In genomic region chr11:93633835-93634234, GRCh38 we compare ENCODE assay signal across 32 cellular contexts.
"Had no signal": no experiment of that assay in that cellular context is flagged by ENCODE, and none has a peak within 500 bp of the region (broad histone marks: within the 10 kb centered on the region; RNA-seq: fewer than 3 reads in every experiment).

No MANE protein-coding gene starts in this region.

- H3K27ac ChIP-seq: adrenal gland, body of pancreas, esophagus muscularis mucosa, foreskin keratinocyte, gastrocnemius medialis, heart left ventricle had no signal

- H3K27me3 ChIP-seq: adrenal gland, body of pancreas, esophagus muscularis mucosa, gastrocnemius medialis had no signal

- DNase-seq: activated CD4-positive, alpha-beta memory T cell treated with anti-CD3 and anti-CD28 coated beads for 36 hours; activated CD4-positive, alpha-beta T cell treated with anti-CD3 and anti-CD28 coated beads for 36 hours; activated CD4-positive, alpha-beta T cell treated with anti-CD3 and anti-CD28 coated beads, Interleukin-2, amount 10 ng/mL, durations not matched to agents 24 days and 14 days; activated CD4-positive, CD25-positive, alpha-beta regulatory T cell; activated CD4-positive, CD25-positive, alpha-beta regulatory T cell treated with anti-CD3 and anti-CD28 coated beads, Interleukin-2, amount 50 U/mL, for 72 hours; activated CD8-positive, alpha-beta memory T cell treated with anti-CD3 and anti-CD28 coated beads, Interleukin-2, amount 10 ng/mL, durations not matched to agents 7 days and 5 days; activated CD8-positive, alpha-beta memory T cell treated with anti-CD3 and anti-CD28 coated beads, Interleukin-2, amount 50 U/mL, for 4 hours; activated CD8-positive, alpha-beta T cell treated with anti-CD3 and anti-CD28 coated beads, Interleukin-2, amount 10 ng/mL, durations not matched to agents 7 days and 5 days; activated effector memory CD4-positive, alpha-beta T cell treated with anti-CD3 and anti-CD28 coated beads, Interleukin-2, amount 50 U/mL, for 16 hours; activated naive CD4-positive, alpha-beta T cell treated with anti-CD3 and anti-CD28 coated beads for 36 hours; activated naive CD8-positive, alpha-beta T cell treated with anti-CD3 and anti-CD28 coated beads for 36 hours; activated naive CD8-positive, alpha-beta T cell treated with anti-CD3 and anti-CD28 coated beads, Interleukin-2, amount 50 U/mL, for 24 hours; activated T-cell treated with anti-CD3 and anti-CD28 coated beads, Interleukin-2, amount 50 U/mL, for 1 hour; activated T-cell treated with anti-CD3 and anti-CD28 coated beads, Interleukin-2, amount 50 U/mL, for 48 hours; adrenal gland; amygdala; aorta; body of pancreas; caudate nucleus; cortex of kidney; dermis blood vessel endothelial cell; effector CD4-positive, alpha-beta T cell; effector memory CD8-positive, alpha-beta T cell; erythroblast; foreskin keratinocyte; gastrocnemius medialis; glutamatergic neuron; heart left ventricle; T-helper 17 cell; T1000 had no signal

- H3K36me3 ChIP-seq: adrenal gland, esophagus muscularis mucosa, gastrocnemius medialis, heart left ventricle had no signal

- FAIRE-seq: colon had no signal

- H3K4me3 ChIP-seq: adrenal gland, body of pancreas, esophagus muscularis mucosa, gastrocnemius medialis, heart left ventricle had no signal

- H3K4me1 ChIP-seq: esophagus muscularis mucosa, foreskin keratinocyte, gastrocnemius medialis, heart left ventricle had no signal

- H3K9me3 ChIP-seq: adrenal gland, body of pancreas, esophagus muscularis mucosa, gastrocnemius medialis, heart left ventricle had no signal
